In the genomic region with DNA sequence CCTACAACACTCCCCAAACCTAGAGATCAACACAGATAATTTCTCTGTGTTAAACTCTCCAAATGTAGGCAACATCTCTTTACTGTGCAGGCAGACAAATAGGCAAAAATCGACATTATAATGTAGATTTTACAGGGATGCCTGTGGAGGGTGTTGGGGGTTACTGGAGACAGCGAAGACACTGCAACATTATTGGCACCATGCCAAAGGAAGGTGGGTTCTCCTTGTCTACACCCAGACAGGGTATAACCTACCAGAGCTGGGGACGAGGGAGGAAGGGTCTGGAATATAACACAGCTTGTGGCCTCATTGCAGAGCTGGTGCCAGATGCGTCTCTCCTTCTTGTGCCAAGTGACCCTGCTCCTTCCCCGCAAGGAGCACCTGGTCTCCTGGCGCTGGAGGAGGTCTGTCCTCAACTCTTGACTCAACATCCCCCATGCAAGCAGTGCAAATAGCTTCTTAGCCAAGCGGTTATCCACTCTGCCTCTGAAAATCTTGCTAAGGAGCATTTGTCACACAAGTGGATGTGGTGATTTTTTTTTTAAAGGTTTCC, we compare ENCODE assay signal across 17 cellular contexts.
DNase-seq lines count a peak whose midpoint lies in the region; ATAC-seq and TF ChIP-seq lines count a peak whose summit lies in the region.
"Had no signal": no experiment of that assay in that cellular context is flagged by ENCODE, and none has a peak within 500 bp of the region (broad histone marks: within the 10 kb centered on the region; RNA-seq: fewer than 3 reads in every experiment).

No MANE protein-coding gene starts in this region.

- no peaks in the 10 kb centered on the region for H3K36me3 Mint-ChIP-seq in osteocyte (ENCODE audit: unreplicated experiment)

- no peak overlapping the region for H3K4me3 Mint-ChIP-seq in osteocyte (ENCODE audit: unreplicated experiment)
- H3K4me3 Mint-ChIP-seq: CD4-positive, alpha-beta T cell had no signal

- no peaks in the 10 kb centered on the region for H3K4me1 ChIP-seq in HEK293 (ENCODE audit: control insufficient read depth, insufficient read depth, low read length)
- H3K4me1 ChIP-seq: A549, Caco-2 had no signal

- H3K4me1 Mint-ChIP-seq in osteocyte (ENCODE audit: unreplicated experiment), result no peaks in the 10 kb centered on the region

- POLR2A ChIA-PET in HEK293 (lab: Yijun Ruan, JAX), result no interaction called here

- H3K4me3 ChIP-seq in HEK293 (ENCODE audit: low read depth, low read length), result no peak overlapping the region
- H3K4me3 ChIP-seq: A549 had no signal

- H3K27me3 Mint-ChIP-seq in osteocyte (ENCODE audit: unreplicated experiment), result no peaks in the 10 kb centered on the region

- CTCF ChIA-PET in HEK293 (lab: Yijun Ruan, JAX), result interaction anchor here (0.6 to 1.5 kb wide), 3 partner anchors 10 to 1200 kb away, joined by 3 read pairs; no protein-coding TSS in a partner anchor

- no peak overlapping the region for H3K27ac Mint-ChIP-seq in osteocyte (ENCODE audit: unreplicated experiment)
- H3K27ac Mint-ChIP-seq: CD4-positive, alpha-beta T cell had no signal

- H3K27ac ChIP-seq in HEK293 (ENCODE audit: extremely low read depth, low read depth, low read length), result no peak overlapping the region
- H3K27ac ChIP-seq: 22Rv1, A549, C4-2B had no signal

- ATAC-seq in GM19455 (IDR thresholded peaks at IDR 0.05; ENCODE audit: unreplicated experiment), result no peak
- ATAC-seq: A549 had no signal

- DNase-seq in DMS 273 (lab: John Stamatoyannopoulos, UW; ENCODE audit: unreplicated experiment) (peak; percentile 18), DMS 273 treated with DMSO at 0.1 percent for 48 hours (lab: John Stamatoyannopoulos, UW) (no peak), DMS79 (lab: John Stamatoyannopoulos, UW) (peak; percentile 76), osteocyte (ENCODE audit: extremely low spot score, unreplicated experiment) (peak; percentile 51), NOMO-1 (lab: John Stamatoyannopoulos, UW; ENCODE audit: unreplicated experiment in 2 of 2) (no peak)
- DNase-seq: AML-193; Caco-2; CD4-positive, alpha-beta T cell; GOT3; H7; Karpas-422; KBM-7 had no signal

- TF ChIP-seq CTCF in HEK293 (tag by site-specific recombination; IDR thresholded peaks at IDR 0.05) (no peak), osteocyte (IDR thresholded peaks at IDR 0.05) (no peak)

- peaks cover 26% of the 10 kb centered on the region for H3K9me3 Mint-ChIP-seq in osteocyte (ENCODE audit: unreplicated experiment)
- H3K9me3 Mint-ChIP-seq: CD4-positive, alpha-beta T cell had no signal

- H3K9me3 ChIP-seq in HEK293 (ENCODE audit: control insufficient read depth, insufficient read depth, low read depth, low read length), result no peaks in the 10 kb centered on the region
- H3K9me3 ChIP-seq: A549, Caco-2 had no signal

- no peaks in the 10 kb centered on the region for H3K36me3 ChIP-seq in HEK293 (ENCODE audit: control insufficient read depth in 2 of 2, insufficient read depth in 1 of 2, low read length in 2 of 2)

TF ChIP-seq in HEK293, 187 proteins besides CTCF, POLR2A, EP300 and RAD21:
- 0 out of 2 replicates have a peak, but pooled peaks have one; percentile 16 for TF ChIP-seq ZNF544 (tag by site-specific recombination; IDR thresholded peaks at IDR 0.05)
- TF ChIP-seq ZNF560 (tag by site-specific recombination; IDR thresholded peaks at IDR 0.05; ENCODE audit: borderline replicate concordance), result no peak
- no peak for TF ChIP-seq ZNF791 (tag by site-specific recombination; IDR thresholded peaks at IDR 0.05)

Comparison
In these comparisons a context has a peak if more than half of its experiments do, and no peak if none do; other contexts are left out.
1. DNase-seq: peak in DMS 273 (single experiment), DMS79 (single experiment) and osteocyte (single experiment); none in DMS 273 treated with DMSO at 0.1 percent for 48 hours (single experiment) and NOMO-1 (0 of 2).